Comparison of ENCODE assay signal across 13 cellular contexts in the genomic region with DNA sequence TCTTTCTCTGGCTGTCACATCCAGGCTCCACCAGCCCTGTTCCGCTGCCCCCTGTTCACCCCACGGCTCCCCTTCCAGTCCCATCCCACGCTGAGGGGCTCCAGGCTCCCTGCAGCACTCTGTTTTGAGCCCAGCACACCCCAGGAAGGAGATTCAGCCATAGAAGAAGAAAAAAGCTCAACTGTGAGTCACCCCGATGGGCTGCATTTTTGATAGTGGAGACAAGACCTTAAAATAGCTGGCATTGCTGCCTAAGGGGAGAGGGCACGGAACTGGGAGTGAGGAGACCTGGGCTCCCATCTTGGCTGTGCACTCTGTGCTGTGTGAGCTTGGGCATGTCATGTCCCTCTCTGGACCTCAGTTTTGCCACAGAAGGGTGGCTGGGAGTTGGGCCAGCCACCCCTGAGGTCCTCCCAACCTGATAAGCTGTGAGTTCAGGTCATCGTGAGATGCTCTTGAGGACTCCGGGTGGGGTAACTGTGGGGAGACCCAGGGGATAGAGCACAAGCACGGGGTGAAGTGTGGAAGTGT. TPM values are rescaled to one million over a fixed set of nuclear protein-coding genes. Genes with fewer than 3 reads are reported as not detected.
DNase-seq lines count a peak whose midpoint lies in the region; ATAC-seq and TF ChIP-seq lines count a peak whose summit lies in the region.
"Had no signal": no experiment of that assay in that cellular context is flagged by ENCODE, and none has a peak within 500 bp of the region (broad histone marks: within the 10 kb centered on the region; RNA-seq: fewer than 3 reads in every experiment).

No MANE protein-coding gene starts in this region.

- no peaks in the 10 kb centered on the region for H3K4me1 ChIP-seq in RWPE2 (ENCODE audit: insufficient read depth, poor library complexity, severe bottlenecking)
- H3K4me1 ChIP-seq in fibroblast of lung (ENCODE audit: control insufficient read depth, extremely low read depth, insufficient read depth, low read length) = peaks cover 4% of the 10 kb centered on the region
- H3K4me1 ChIP-seq: transverse colon had no signal

- no peak overlapping the region for H3K27ac ChIP-seq in RWPE2 (ENCODE audit: poor library complexity, severe bottlenecking)
- no peak overlapping the region for H3K27ac ChIP-seq in fibroblast of lung (ENCODE audit: insufficient read depth, low read length)
- H3K27ac ChIP-seq: RWPE1, transverse colon had no signal

- no peaks in the 10 kb centered on the region for H3K9me3 Mint-ChIP-seq in nephron progenitor cell
- H3K9me3 Mint-ChIP-seq in activated naive CD8-positive, alpha-beta T cell treated with anti-CD3 and anti-CD28 coated beads for 36 hours = no peaks in the 10 kb centered on the region
- H3K9me3 Mint-ChIP-seq in T-cell = no peaks in the 10 kb centered on the region
- H3K9me3 Mint-ChIP-seq: activated naive CD8-positive, alpha-beta T cell treated with anti-CD3 and anti-CD28 coated beads, Interleukin-2, amount 50 U/mL, for 24 hours had no signal

- no peaks in the 10 kb centered on the region for H3K79me2 ChIP-seq in fibroblast of lung (ENCODE audit: control insufficient read depth, insufficient read depth, low read length)

- H3K9ac ChIP-seq in fibroblast of lung (ENCODE audit: insufficient read depth, low read length) = peak overlapping the region; percentile 14

- peak overlapping the region; percentile 78 for H2AFZ ChIP-seq in fibroblast of lung (ENCODE audit: low read length)

- POLR2A ChIA-PET in T-cell (lab: Charles Lee) = no interaction called here

- no peak overlapping the region for H3K4me2 ChIP-seq in fibroblast of lung (ENCODE audit: extremely low read depth, insufficient read depth, low read length)

- H3K36me3 Mint-ChIP-seq in nephron progenitor cell (ENCODE audit: low read depth) (no peaks in the 10 kb centered on the region), T-cell (no peaks in the 10 kb centered on the region)
- no peaks in the 10 kb centered on the region for H3K36me3 Mint-ChIP-seq in activated naive CD8-positive, alpha-beta T cell treated with anti-CD3 and anti-CD28 coated beads for 36 hours

- no peak overlapping the region for H3K4me3 Mint-ChIP-seq in nephron progenitor cell
- no peak overlapping the region for H3K4me3 Mint-ChIP-seq in activated naive CD8-positive, alpha-beta T cell treated with anti-CD3 and anti-CD28 coated beads for 36 hours
- no peak overlapping the region for H3K4me3 Mint-ChIP-seq in T-cell
- H3K4me3 Mint-ChIP-seq: activated naive CD8-positive, alpha-beta T cell treated with anti-CD3 and anti-CD28 coated beads, Interleukin-2, amount 50 U/mL, for 24 hours had no signal

- no peaks in the 10 kb centered on the region for H4K20me1 ChIP-seq in fibroblast of lung (ENCODE audit: control insufficient read depth, extremely low read depth, insufficient read depth, low read length)

- H3K27ac Mint-ChIP-seq in nephron progenitor cell (peak overlapping the region; percentile 66), T-cell (no peak overlapping the region)
- no peak overlapping the region for H3K27ac Mint-ChIP-seq in activated naive CD8-positive, alpha-beta T cell treated with anti-CD3 and anti-CD28 coated beads for 36 hours
- H3K27ac Mint-ChIP-seq: activated naive CD8-positive, alpha-beta T cell treated with anti-CD3 and anti-CD28 coated beads, Interleukin-2, amount 50 U/mL, for 24 hours had no signal

- ATAC-seq in RWPE2 (ENCODE audit: low read depth) (peak; percentile 24; the same call in 1 of the 3 replicates), HG02642 (IDR thresholded peaks at IDR 0.05; ENCODE audit: poor library complexity, unreplicated experiment) (no peak), T-cell (replicated peaks in 1 of 4) (no peak)
- ATAC-seq: activated naive CD8-positive, alpha-beta T cell treated with anti-CD3 and anti-CD28 coated beads, Interleukin-2, amount 50 U/mL, for 24 hours had no signal

- DNase-seq in AG08395 (ENCODE audit: low spot score) = peak; percentile 41
- DNase-seq in RWPE2 (ENCODE audit: low spot score) = no peak
- DNase-seq in fibroblast of lung (ENCODE audit: low read depth in 2 of 2) = peak; percentile 18 to 67
- DNase-seq in nephron progenitor cell = no peak
- no peak for DNase-seq in GM19238 (ENCODE audit: insufficient read length, low spot score)
- no peak for DNase-seq in activated naive CD8-positive, alpha-beta T cell treated with anti-CD3 and anti-CD28 coated beads for 36 hours
- no peak for DNase-seq in T-cell
- DNase-seq: activated naive CD8-positive, alpha-beta T cell treated with anti-CD3 and anti-CD28 coated beads, Interleukin-2, amount 50 U/mL, for 24 hours; NCI-H1092; NCI-H526; transverse colon had no signal

- H3K4me1 Mint-ChIP-seq in nephron progenitor cell (peaks cover 24% of the 10 kb centered on the region), T-cell (no peaks in the 10 kb centered on the region)
- no peaks in the 10 kb centered on the region for H3K4me1 Mint-ChIP-seq in activated naive CD8-positive, alpha-beta T cell treated with anti-CD3 and anti-CD28 coated beads for 36 hours
- H3K4me1 Mint-ChIP-seq: activated naive CD8-positive, alpha-beta T cell treated with anti-CD3 and anti-CD28 coated beads, Interleukin-2, amount 50 U/mL, for 24 hours had no signal

- H3K27me3 ChIP-seq in RWPE2 (ENCODE audit: insufficient read depth, poor library complexity, severe bottlenecking) (no peaks in the 10 kb centered on the region), fibroblast of lung (ENCODE audit: control insufficient read depth, insufficient read depth, low read length) (no peaks in the 10 kb centered on the region)
- H3K27me3 ChIP-seq: transverse colon had no signal

- H3K9me3 ChIP-seq in RWPE2 (ENCODE audit: severe bottlenecking) (no peaks in the 10 kb centered on the region), fibroblast of lung (ENCODE audit: control insufficient read depth, insufficient read depth, low read depth, low read length) (no peaks in the 10 kb centered on the region)
- H3K9me3 ChIP-seq: transverse colon had no signal

- CTCF ChIA-PET in T-cell (lab: Charles Lee) = no interaction called here

- H3K4me3 ChIP-seq in RWPE2 (ENCODE audit: severe bottlenecking) = no peak overlapping the region
- H3K4me3 ChIP-seq in fibroblast of lung (replicated peaks in 1 of 4; ENCODE audit: control extremely low read depth in 1 of 4, insufficient read depth in 1 of 4, low read depth in 3 of 4, low read length in 4 of 4) = no peak overlapping the region
- H3K4me3 ChIP-seq: transverse colon had no signal

- no peaks in the 10 kb centered on the region for H3K36me3 ChIP-seq in RWPE2 (ENCODE audit: low read depth)
- H3K36me3 ChIP-seq in fibroblast of lung (ENCODE audit: control insufficient read depth, insufficient read depth, low read length) = no peaks in the 10 kb centered on the region
- H3K36me3 ChIP-seq: transverse colon had no signal

- H3K27me3 Mint-ChIP-seq in nephron progenitor cell (ENCODE audit: low read depth, poor library complexity) (peaks cover 7% of the 10 kb centered on the region), T-cell (peaks cover 0 to 2% of the 10 kb centered on the region in 2 donors)
- no peaks in the 10 kb centered on the region for H3K27me3 Mint-ChIP-seq in activated naive CD8-positive, alpha-beta T cell treated with anti-CD3 and anti-CD28 coated beads for 36 hours
- H3K27me3 Mint-ChIP-seq: activated naive CD8-positive, alpha-beta T cell treated with anti-CD3 and anti-CD28 coated beads, Interleukin-2, amount 50 U/mL, for 24 hours had no signal

- TF ChIP-seq CTCF in RWPE2 (IDR thresholded peaks at IDR 0.05; ENCODE audit: poor library complexity, severe bottlenecking) (no peak), fibroblast of lung (conservative IDR thresholded peaks at IDR 0.05 in 1 of 2, IDR thresholded peaks at IDR 0.05 in 1 of 2; ENCODE audit: low read depth in 1 of 2, low read length in 2 of 2) (no peak), nephron progenitor cell (IDR thresholded peaks at IDR 0.05) (no peak)

RNA-seq across cellular contexts. Expression of a gene that starts 57.2 kb away (rescaled TPM):
- total RNA-seq in fibroblast of lung (8.7 and 8.9 TPM in 2 replicates), T-cell (under 1 TPM; 0.13 to 0.55 (median 0.33) TPM)
- 1.2 and 2.1 TPM in 2 replicates for polyA plus RNA-seq in fibroblast of lung
- polyA plus RNA-seq in fibroblast of lung (2012) = 2.8 and 5.5 TPM in 2 replicates
- 2.2 and 7.6 TPM in 2 replicates for polyA minus RNA-seq in fibroblast of lung (ENCODE audit: low replicate concordance)
- under 1 TPM; 0.04 to 0.10 TPM for total RNA-seq in activated naive CD8-positive, alpha-beta T cell treated with anti-CD3 and anti-CD28 coated beads for 36 hours

Comparison
In these comparisons a context has a peak if more than half of its experiments do, and no peak if none do; other contexts are left out.
1. DNase-seq: peak in AG08395 (single experiment) and fibroblast of lung (2 of 2); none in RWPE2 (single experiment), nephron progenitor cell (single experiment), GM19238 (single experiment), activated naive CD8-positive, alpha-beta T cell treated with anti-CD3 and anti-CD28 coated beads for 36 hours (single experiment) and T-cell (0 of 34).